ENCODE assay signal across 8 cellular contexts in genomic region chr15:72476330-72476729, GRCh38. TPM values are rescaled to one million over a fixed set of nuclear protein-coding genes. Genes with fewer than 3 reads are reported as not detected.
A peak's percentile ranks its signal among the peaks of the same experiment; 100 is the strongest.
DNase-seq lines count a peak whose midpoint lies in the region; ATAC-seq and TF ChIP-seq lines count a peak whose summit lies in the region.
"Not testable (repeated sequence)": the region's sequence is repeated elsewhere in the genome, so short reads cannot be mapped to it uniquely, and the experiment has no call there.

No MANE protein-coding gene starts in this region.

- peaks cover 12% of the 10 kb centered on the region for H3F3A ChIP-seq in smooth muscle cell (ENCODE audit: low read depth)

- H3K56ac ChIP-seq in H9 (ENCODE audit: insufficient read length, low read depth, low read length), result not testable (repeated sequence)

- not testable (repeated sequence) for H3T11ph ChIP-seq in H9 (ENCODE audit: low read length)

- not testable (repeated sequence) for H3K9me3 Mint-ChIP-seq in H9; activated T-cell treated with anti-CD3 and anti-CD28 coated beads, Interleukin-2, amount 50 U/mL, for 4 hours; chondrocyte (ENCODE audit: low read depth); naive thymus-derived CD4-positive, alpha-beta T cell

- CTCF ChIA-PET in A673 (lab: Charles Lee); Panc1 (lab: Charles Lee); naive thymus-derived CD4-positive, alpha-beta T cell (lab: Charles Lee): not testable (repeated sequence)

- not testable (repeated sequence) for H2AK5ac ChIP-seq in H9 (ENCODE audit: insufficient read length, low read length)

- H3K4me2 ChIP-seq in H9 (ENCODE audit: insufficient read depth, insufficient read length, low read length), result not testable (repeated sequence)
- H3K4me2 ChIP-seq in smooth muscle cell, result peak overlapping the region; percentile 95

- H3K4me1 ChIP-seq in A673 (ENCODE audit: insufficient read depth, low read length, poor library complexity, severe bottlenecking), result peaks cover 12% of the 10 kb centered on the region
- not testable (repeated sequence) for H3K4me1 ChIP-seq in H9 (ENCODE audit: insufficient read depth, low read length)
- H3K4me1 ChIP-seq in Panc1 (ENCODE audit: control insufficient read depth, insufficient read depth, low read length), result peaks cover 12% of the 10 kb centered on the region
- peaks cover 23% of the 10 kb centered on the region for H3K4me1 ChIP-seq in cardiac muscle cell (ENCODE audit: low read depth)
- H3K4me1 ChIP-seq in naive thymus-derived CD4-positive, alpha-beta T cell (ENCODE audit: control insufficient read depth in 2 of 2, insufficient read depth in 2 of 2, low read length in 2 of 2), result peaks cover 43 to 52% of the 10 kb centered on the region in 2 donors
- H3K4me1 ChIP-seq in smooth muscle cell (ENCODE audit: low read depth), result peaks cover 26% of the 10 kb centered on the region

- H3K27ac Mint-ChIP-seq in H9 (0 out of 7 replicates have a peak overlapping the region, but pooled peaks of 1 of the 3 experiments have one; percentile 18), chondrocyte (ENCODE audit: unreplicated experiment) (peak overlapping the region; percentile 88)
- peak overlapping the region; percentile 70 to 99 (median 86) for H3K27ac Mint-ChIP-seq in naive thymus-derived CD4-positive, alpha-beta T cell

- not testable (repeated sequence) for H3K27me3 Mint-ChIP-seq in H9 (ENCODE audit: low read depth); activated T-cell treated with anti-CD3 and anti-CD28 coated beads, Interleukin-2, amount 50 U/mL, for 4 hours (ENCODE audit: low read depth); chondrocyte (ENCODE audit: low read depth); naive thymus-derived CD4-positive, alpha-beta T cell

- H2BK5ac ChIP-seq in H9 (ENCODE audit: insufficient read length, low read length), result not testable (repeated sequence)

- not testable (repeated sequence) for H2BK15ac ChIP-seq in H9 (ENCODE audit: low read depth, low read length)

- not testable (repeated sequence) for H3K79me1 ChIP-seq in H9 (ENCODE audit: insufficient read depth, low read depth, low read length, poor library complexity, severe bottlenecking)

- not testable (repeated sequence) for TF ChIP-seq CTCF in A673 (conservative IDR thresholded peaks at IDR 0.05; ENCODE audit: low read depth, low read length); H9 (conservative IDR thresholded peaks at IDR 0.05); Panc1 (IDR thresholded peaks at IDR 0.05); chondrocyte (IDR thresholded peaks at IDR 0.05); cardiac muscle cell (IDR thresholded peaks at IDR 0.05; ENCODE audit: low read depth, low read length); smooth muscle cell (IDR thresholded peaks at IDR 0.05; ENCODE audit: borderline replicate concordance, insufficient read depth, poor library complexity, severe bottlenecking)

- WGBS in H9 (ENCODE audit: extremely low coverage, insufficient read length, low lambda C conversion rate), result no CpG with 5 or more reads among the region's 16 CpGs
- 92% methylated on average over 16 of the region's 16 CpGs for WGBS in smooth muscle cell (ENCODE audit: low lambda C conversion rate)

- H4K5ac ChIP-seq in H9 (ENCODE audit: insufficient read length, low read depth, low read length), result not testable (repeated sequence)

- H3K36me3 Mint-ChIP-seq in H9 (ENCODE audit: insufficient read depth in 1 of 3, low read depth in 3 of 3), result peaks cover 30 to 46% (median 46%) of the 10 kb centered on the region in 3 experiments
- H3K36me3 Mint-ChIP-seq in activated T-cell treated with anti-CD3 and anti-CD28 coated beads, Interleukin-2, amount 50 U/mL, for 4 hours (ENCODE audit: insufficient read depth), result peaks cover 23% of the 10 kb centered on the region
- not testable (repeated sequence) for H3K36me3 Mint-ChIP-seq in chondrocyte (ENCODE audit: low read depth)
- H3K36me3 Mint-ChIP-seq in naive thymus-derived CD4-positive, alpha-beta T cell, result peaks cover 4 to 28% (median 25%) of the 10 kb centered on the region in 5 donors

- H3K4me3 Mint-ChIP-seq in H9 (peak overlapping the region; percentile 97 to 98), chondrocyte (ENCODE audit: unreplicated experiment) (peak overlapping the region; percentile 96)
- peak overlapping the region; percentile 95 for H3K4me3 Mint-ChIP-seq in activated T-cell treated with anti-CD3 and anti-CD28 coated beads, Interleukin-2, amount 50 U/mL, for 4 hours
- H3K4me3 Mint-ChIP-seq in naive thymus-derived CD4-positive, alpha-beta T cell, result peak overlapping the region; percentile 71 to 98 (median 87)

- not testable (repeated sequence) for DNase-seq in A673 (ENCODE audit: low spot score); H9; Panc1 (ENCODE audit: low read depth, low spot score); activated T-cell treated with anti-CD3 and anti-CD28 coated beads, Interleukin-2, amount 50 U/mL, for 4 hours; chondrocyte (ENCODE audit: low spot score); cardiac muscle cell (ENCODE audit: low read depth in 1 of 2, low spot score in 1 of 2); naive thymus-derived CD4-positive, alpha-beta T cell; smooth muscle cell (lab: John Stamatoyannopoulos, UW; ENCODE audit: unreplicated experiment)

- H3K27ac ChIP-seq in A673 (ENCODE audit: low read depth, low read length, poor library complexity, severe bottlenecking); H9 (ENCODE audit: insufficient read length, low read depth, low read length): not testable (repeated sequence)
- H3K27ac ChIP-seq in Panc1 (ENCODE audit: low read length) (peak overlapping the region; percentile 90; the same call in 1 of the 2 replicates), cardiac muscle cell (peak overlapping the region; percentile 99), smooth muscle cell (ENCODE audit: low read depth) (peak overlapping the region; percentile 97)
- H3K27ac ChIP-seq in naive thymus-derived CD4-positive, alpha-beta T cell (ENCODE audit: low read depth, low read length), result peak overlapping the region; percentile 99

- H3K4me3 ChIP-seq in A673 (ENCODE audit: low read depth, low read length, poor library complexity, severe bottlenecking), result peak overlapping the region; percentile 96
- peak overlapping the region; percentile 84 for H3K4me3 ChIP-seq in Panc1 (ENCODE audit: low read depth in 2 of 2, low read length in 2 of 2)
- peak overlapping the region; percentile 97 for H3K4me3 ChIP-seq in cardiac muscle cell
- H3K4me3 ChIP-seq in naive thymus-derived CD4-positive, alpha-beta T cell (ENCODE audit: low read length), result peak overlapping the region; percentile 95
- peak overlapping the region; percentile 98 for H3K4me3 ChIP-seq in smooth muscle cell

- not testable (repeated sequence) for H3K9me3 ChIP-seq in A673 (ENCODE audit: low read depth, low read length, poor library complexity, severe bottlenecking); H9 (ENCODE audit: control insufficient read depth, low read depth, low read length); Panc1 (ENCODE audit: control insufficient read depth, insufficient read depth, low read depth, low read length); cardiac muscle cell (ENCODE audit: low read depth); naive thymus-derived CD4-positive, alpha-beta T cell (ENCODE audit: control insufficient read depth in 2 of 3, low read length in 3 of 3); smooth muscle cell (replicated peaks; ENCODE audit: low read depth)

- ATAC-seq in Panc1; activated T-cell treated with anti-CD3 and anti-CD28 coated beads, Interleukin-2, amount 50 U/mL, for 4 hours; naive thymus-derived CD4-positive, alpha-beta T cell: not testable (repeated sequence)

- peaks cover 28% of the 10 kb centered on the region for H3K36me3 ChIP-seq in A673 (ENCODE audit: insufficient read depth, low read length, poor library complexity, severe bottlenecking)
- peaks cover 11% of the 10 kb centered on the region; the same call in 1 of the 2 replicates for H3K36me3 ChIP-seq in Panc1 (ENCODE audit: control insufficient read depth, insufficient read depth, low read length)
- not testable (repeated sequence) for H3K36me3 ChIP-seq in cardiac muscle cell; naive thymus-derived CD4-positive, alpha-beta T cell (ENCODE audit: control insufficient read depth in 2 of 3, insufficient read depth in 3 of 3, low read length in 3 of 3); smooth muscle cell (ENCODE audit: low read depth)

- not testable (repeated sequence) for H4K8ac ChIP-seq in H9 (replicated peaks; ENCODE audit: insufficient read length, low read depth, low read length)

- not testable (repeated sequence) for H3K23ac ChIP-seq in H9 (ENCODE audit: insufficient read length, low read depth, low read length)

- peaks cover 16 to 25% of the 10 kb centered on the region in 2 experiments for H3K4me1 Mint-ChIP-seq in H9
- H3K4me1 Mint-ChIP-seq in activated T-cell treated with anti-CD3 and anti-CD28 coated beads, Interleukin-2, amount 50 U/mL, for 4 hours (ENCODE audit: low read depth), result peaks cover 59% of the 10 kb centered on the region
- peaks cover 51% of the 10 kb centered on the region for H3K4me1 Mint-ChIP-seq in chondrocyte (ENCODE audit: low read depth)
- H3K4me1 Mint-ChIP-seq in naive thymus-derived CD4-positive, alpha-beta T cell, result peaks cover 49 to 84% (median 62%) of the 10 kb centered on the region in 7 donors

- in situ Hi-C loops in Panc1 (cut with HindIII; ENCODE audit: low pct_unique_long_range_greater_than_20kb, low sequenced_read_pairs), result not testable (repeated sequence)

- H4K91ac ChIP-seq in H9 (ENCODE audit: insufficient read length, low read depth, low read length), result not testable (repeated sequence)

- not testable (repeated sequence) for H3K4ac ChIP-seq in H9 (ENCODE audit: low read depth, low read length)

- not testable (repeated sequence) for BruUV-seq in A673 (replicated peaks; lab: Mats Ljungman, UMichigan); Panc1 (replicated peaks; lab: Mats Ljungman, UMichigan)

- POLR2A ChIA-PET in A673 (lab: Charles Lee; ENCODE audit: low non-redundant PET); Panc1 (lab: Charles Lee): not testable (repeated sequence)
- POLR2A ChIA-PET in naive thymus-derived CD4-positive, alpha-beta T cell (lab: Charles Lee), result interaction anchor here (0.6 to 6.6 kb wide), 8 partner anchors 8 to 691 kb away, joined by 3 to 64 read pairs (median 5); partner anchors contain the start of gene HEXA

- H2BK12ac ChIP-seq in H9 (ENCODE audit: insufficient read length, low read depth, low read length), result not testable (repeated sequence)

- not testable (repeated sequence) for H2BK120ac ChIP-seq in H9 (ENCODE audit: low read depth, low read length, poor library complexity, severe bottlenecking)

- H3K14ac ChIP-seq in H9 (ENCODE audit: insufficient read depth, low read length), result not testable (repeated sequence)

- intact Hi-C loops in A673 (cut with micrococcal nuclease; ENCODE audit: unreplicated experiment), result loop anchor here (10.0 kb wide), 1 partner anchor 242 kb away; the partner anchor contains the start of gene PKM
- intact Hi-C loops in Panc1 (cut with micrococcal nuclease; ENCODE audit: unreplicated experiment), result loop anchor here (10.0 kb wide), 1 partner anchor 102 kb away; the partner anchor contains the start of gene HEXA
- intact Hi-C loops in naive thymus-derived CD4-positive, alpha-beta T cell (cut with micrococcal nuclease), result loop anchor here (10.0 kb wide), 2 partner anchors 162 to 578 kb away; partner anchors contain the start of gene NEO1 (in 1 of the 2)

- not testable (repeated sequence) for H3K18ac ChIP-seq in H9 (ENCODE audit: insufficient read length, low read depth, low read length)

- not testable (repeated sequence) for H3K9ac ChIP-seq in H9 (ENCODE audit: extremely low read depth, insufficient read length, low read length)
- peak overlapping the region; percentile 98 for H3K9ac ChIP-seq in smooth muscle cell (ENCODE audit: low read depth)

- not testable (repeated sequence) for H3K27me3 ChIP-seq in A673 (replicated peaks; ENCODE audit: insufficient read depth, low read depth, low read length, poor library complexity); H9 (ENCODE audit: insufficient read depth, low read length); Panc1 (ENCODE audit: control insufficient read depth, insufficient read depth, low read length); cardiac muscle cell; naive thymus-derived CD4-positive, alpha-beta T cell (ENCODE audit: control insufficient read depth in 2 of 2, insufficient read depth in 2 of 2, low read length in 2 of 2); smooth muscle cell (ENCODE audit: low read depth)

- H4K20me1 ChIP-seq in H9 (ENCODE audit: control insufficient read depth, insufficient read depth, insufficient read length), result not testable (repeated sequence)
- peaks cover 66% of the 10 kb centered on the region for H4K20me1 ChIP-seq in smooth muscle cell (ENCODE audit: low read depth)

- not testable (repeated sequence) for H3K23me2 ChIP-seq in H9 (ENCODE audit: insufficient read length, low read depth, low read length, poor library complexity, severe bottlenecking)

- H3K79me2 ChIP-seq in H9 (ENCODE audit: insufficient read depth, low read length) (peaks cover 49% of the 10 kb centered on the region; the same call in 1 of the 2 replicates), smooth muscle cell (ENCODE audit: low read depth) (peaks cover 69% of the 10 kb centered on the region)

- H2AFZ ChIP-seq in H9 (ENCODE audit: low read length); smooth muscle cell (ENCODE audit: low read depth): not testable (repeated sequence)

- H2BK20ac ChIP-seq in H9 (ENCODE audit: low read depth, low read length, poor library complexity, severe bottlenecking), result not testable (repeated sequence)

RNA-seq across cellular contexts. Expression of gene ARIH1, which starts 2.2 kb away (rescaled TPM):
- total RNA-seq in A673 (2021) (181 and 187 TPM in 2 replicates), H9 (2021) (158 and 161 TPM in 2 replicates), Panc1 (2021; ENCODE audit: unreplicated experiment) (192 TPM), chondrocyte (150 to 169 TPM (median 164 TPM) in 3 replicates), cardiac muscle cell (35.5 and 93.1 TPM in 2 replicates), smooth muscle cell (54.3 and 70.5 TPM in 2 replicates)
- 180 TPM for polyA plus RNA-seq in Panc1 (2012; ENCODE audit: insufficient read length)
- 100 to 1,000 TPM; 154 to 167 (median 164) TPM for total RNA-seq in activated T-cell treated with anti-CD3 and anti-CD28 coated beads, Interleukin-2, amount 50 U/mL, for 4 hours
- polyA plus RNA-seq in cardiac muscle cell (132 and 163 TPM in 2 replicates), smooth muscle cell (78.1 and 96.3 TPM in 2 replicates)
- 100 to 1,000 TPM; 128 to 191 (median 181) TPM for total RNA-seq in naive thymus-derived CD4-positive, alpha-beta T cell
- polyA plus RNA-seq in naive thymus-derived CD4-positive, alpha-beta T cell, result 10 to 100 TPM; 20.1 to 23.3 TPM
